ENCODE assay signal across 8 cellular contexts in the genomic region with DNA sequence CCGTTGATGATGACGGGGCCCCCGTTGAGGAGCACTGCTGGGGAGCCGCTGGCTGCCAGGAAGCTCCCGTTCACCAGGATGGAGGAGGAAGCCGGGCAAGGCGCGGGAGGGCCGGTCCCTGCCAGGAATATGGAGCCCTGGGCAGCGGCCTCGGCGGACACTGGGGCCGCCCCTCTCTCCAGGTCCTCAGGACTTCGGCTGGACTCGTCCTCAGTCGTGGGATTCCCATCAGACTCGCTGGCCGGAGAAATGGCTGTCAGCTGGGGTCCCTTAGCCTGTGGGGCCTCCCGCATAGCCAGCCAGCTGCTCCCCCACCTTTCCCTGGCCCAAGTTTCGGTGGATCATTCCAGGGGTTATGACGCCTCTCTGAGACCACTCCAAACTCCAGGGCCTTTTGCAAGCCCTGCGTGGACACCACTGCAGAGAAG. TPM values are rescaled to one million over a fixed set of nuclear protein-coding genes. Genes with fewer than 3 reads are reported as not detected.
DNase-seq lines count a peak whose midpoint lies in the region; ATAC-seq and TF ChIP-seq lines count a peak whose summit lies in the region.

No MANE protein-coding gene starts in this region.

- H3K36me3 ChIP-seq in HEK293 (ENCODE audit: control insufficient read depth in 2 of 2, insufficient read depth in 1 of 2, low read length in 2 of 2) (peaks cover 0 to 7% of the 10 kb centered on the region in 2 experiments; a peak in 2 of 3 replicates), breast epithelium (no peaks in the 10 kb centered on the region)

- H3K27me3 ChIP-seq in breast epithelium = no peaks in the 10 kb centered on the region

- no peak overlapping the region for H3K27ac Mint-ChIP-seq in stimulated activated naive CD8-positive, alpha-beta T cell treated with anti-CD3 and anti-CD28 coated beads, Interleukin-15, amount 100 ng/mL, for 72 hours

- H3K4me3 Mint-ChIP-seq in stimulated activated naive CD8-positive, alpha-beta T cell treated with anti-CD3 and anti-CD28 coated beads, Interleukin-15, amount 100 ng/mL, for 72 hours = peak overlapping the region; percentile 47 to 84

- peaks cover 33% of the 10 kb centered on the region for H3K4me1 Mint-ChIP-seq in stimulated activated naive CD8-positive, alpha-beta T cell treated with anti-CD3 and anti-CD28 coated beads, Interleukin-15, amount 100 ng/mL, for 72 hours

- H3K4me3 ChIP-seq in HEK293 (ENCODE audit: low read depth, low read length) (peak overlapping the region; percentile 70), breast epithelium (peak overlapping the region; percentile 78 to 94 (median 83))

- no peaks in the 10 kb centered on the region for H3K9me3 Mint-ChIP-seq in stimulated activated naive CD8-positive, alpha-beta T cell treated with anti-CD3 and anti-CD28 coated beads, Interleukin-15, amount 100 ng/mL, for 72 hours

- no peak for TF ChIP-seq CTCF in HEK293 (tag by site-specific recombination; IDR thresholded peaks at IDR 0.05)
- no peak for TF ChIP-seq CTCF in breast epithelium (IDR thresholded peaks at IDR 0.05)
- no peak for TF ChIP-seq CTCF in GM10248 (IDR thresholded peaks at IDR 0.05; ENCODE audit: control extremely low read depth, extremely low read depth, low read depth, missing control alignments)

- no peak for DNase-seq in breast epithelium (ENCODE audit: low spot score in 2 of 2)
- DNase-seq in iris pigment epithelial cell (ENCODE audit: low read depth) = peak; percentile 33
- no peak for DNase-seq in stimulated activated naive CD8-positive, alpha-beta T cell treated with anti-CD3 and anti-CD28 coated beads, Interleukin-15, amount 100 ng/mL, for 72 hours
- DNase-seq in GM10248 (ENCODE audit: extremely low spot score) = no peak
- DNase-seq in GOT3 (lab: John Stamatoyannopoulos, UW) = no peak
- DNase-seq in mesenteric fat pad (ENCODE audit: low spot score) = no peak
- DNase-seq in NCI-H526 treated with DMSO at 0.1 percent for 48 hours (lab: John Stamatoyannopoulos, UW) = no peak

- CTCF ChIA-PET in HEK293 (lab: Yijun Ruan, JAX) (interaction anchor here (0.7 to 2.8 kb wide), 5 partner anchors 37 to 96 kb away, joined by 3 to 37 read pairs (median 6); partner anchors contain the start of genes QPCTL and SNRPD2), GM10248 (lab: Yijun Ruan, JAX) (interaction anchor here (5.0 to 5.8 kb wide), 2 partner anchors 13 to 14 kb away, joined by 30 to 63 read pairs; partner anchors contain the start of gene DMPK)

- intact Hi-C loops in breast epithelium (cut with DNase I; ENCODE audit: low total_unique reads) = no loop called here

- H3K27me3 Mint-ChIP-seq in stimulated activated naive CD8-positive, alpha-beta T cell treated with anti-CD3 and anti-CD28 coated beads, Interleukin-15, amount 100 ng/mL, for 72 hours = peaks cover 77% of the 10 kb centered on the region

- no peak for TF ChIP-seq POLR2A in breast epithelium (IDR thresholded peaks at IDR 0.05)

- peak overlapping the region; percentile 98 for H3K27ac ChIP-seq in HEK293 (ENCODE audit: extremely low read depth, low read depth, low read length)
- H3K27ac ChIP-seq in breast epithelium = peak overlapping the region; percentile 90 to 98

- POLR2A ChIA-PET in HEK293 (lab: Yijun Ruan, JAX) = interaction anchor here (0.6 to 7.2 kb wide), 11 partner anchors 10 to 78 kb away, joined by 3 to 133 read pairs (median 10); partner anchors contain the start of genes FBXO46, QPCTL and SNRPD2
- POLR2A ChIA-PET in GM10248 (lab: Yijun Ruan, JAX) = no interaction called here

- H3K4me1 ChIP-seq in HEK293 (ENCODE audit: control insufficient read depth, insufficient read depth, low read length) (peaks cover 25% of the 10 kb centered on the region), breast epithelium (peaks cover 6 to 14% of the 10 kb centered on the region in 2 donors)

- no peak for ATAC-seq in stimulated activated naive CD8-positive, alpha-beta T cell treated with anti-CD3 and anti-CD28 coated beads, Interleukin-15, amount 100 ng/mL, for 72 hours

- H3K9me3 ChIP-seq in HEK293 (ENCODE audit: control insufficient read depth, insufficient read depth, low read depth, low read length) = no peaks in the 10 kb centered on the region
- H3K9me3 ChIP-seq in breast epithelium = no peaks in the 10 kb centered on the region

TF ChIP-seq in HEK293, 187 proteins besides CTCF, POLR2A, EP300 and RAD21:
- TF ChIP-seq ZNF843 (tag by site-specific recombination; IDR thresholded peaks at IDR 0.05) (no peak), GLIS1 (tag by site-specific recombination; IDR thresholded peaks at IDR 0.05) (peak; percentile 6; the same call in 1 of the 2 replicates), ZNF48 (tag by site-specific recombination; IDR thresholded peaks at IDR 0.05) (no peak), ZNF18 (tag by site-specific recombination; IDR thresholded peaks at IDR 0.05) (no peak), ZNF10 (tag by site-specific recombination; IDR thresholded peaks at IDR 0.05) (no peak), ZNF596 (tag by site-specific recombination; IDR thresholded peaks at IDR 0.05) (no peak)
- TF ChIP-seq, protein P1, sequence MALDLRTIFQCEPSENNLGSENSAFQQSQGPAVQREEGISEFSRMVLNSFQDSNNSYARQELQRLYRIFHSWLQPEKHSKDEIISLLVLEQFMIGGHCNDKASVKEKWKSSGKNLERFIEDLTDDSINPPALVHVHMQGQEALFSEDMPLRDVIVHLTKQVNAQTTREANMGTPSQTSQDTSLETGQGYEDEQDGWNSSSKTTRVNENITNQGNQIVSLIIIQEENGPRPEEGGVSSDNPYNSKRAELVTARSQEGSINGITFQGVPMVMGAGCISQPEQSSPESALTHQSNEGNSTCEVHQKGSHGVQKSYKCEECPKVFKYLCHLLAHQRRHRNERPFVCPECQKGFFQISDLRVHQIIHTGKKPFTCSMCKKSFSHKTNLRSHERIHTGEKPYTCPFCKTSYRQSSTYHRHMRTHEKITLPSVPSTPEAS (tag by site-specific recombination; IDR thresholded peaks at IDR 0.05) = no peak
- TF ChIP-seq, protein P2, sequence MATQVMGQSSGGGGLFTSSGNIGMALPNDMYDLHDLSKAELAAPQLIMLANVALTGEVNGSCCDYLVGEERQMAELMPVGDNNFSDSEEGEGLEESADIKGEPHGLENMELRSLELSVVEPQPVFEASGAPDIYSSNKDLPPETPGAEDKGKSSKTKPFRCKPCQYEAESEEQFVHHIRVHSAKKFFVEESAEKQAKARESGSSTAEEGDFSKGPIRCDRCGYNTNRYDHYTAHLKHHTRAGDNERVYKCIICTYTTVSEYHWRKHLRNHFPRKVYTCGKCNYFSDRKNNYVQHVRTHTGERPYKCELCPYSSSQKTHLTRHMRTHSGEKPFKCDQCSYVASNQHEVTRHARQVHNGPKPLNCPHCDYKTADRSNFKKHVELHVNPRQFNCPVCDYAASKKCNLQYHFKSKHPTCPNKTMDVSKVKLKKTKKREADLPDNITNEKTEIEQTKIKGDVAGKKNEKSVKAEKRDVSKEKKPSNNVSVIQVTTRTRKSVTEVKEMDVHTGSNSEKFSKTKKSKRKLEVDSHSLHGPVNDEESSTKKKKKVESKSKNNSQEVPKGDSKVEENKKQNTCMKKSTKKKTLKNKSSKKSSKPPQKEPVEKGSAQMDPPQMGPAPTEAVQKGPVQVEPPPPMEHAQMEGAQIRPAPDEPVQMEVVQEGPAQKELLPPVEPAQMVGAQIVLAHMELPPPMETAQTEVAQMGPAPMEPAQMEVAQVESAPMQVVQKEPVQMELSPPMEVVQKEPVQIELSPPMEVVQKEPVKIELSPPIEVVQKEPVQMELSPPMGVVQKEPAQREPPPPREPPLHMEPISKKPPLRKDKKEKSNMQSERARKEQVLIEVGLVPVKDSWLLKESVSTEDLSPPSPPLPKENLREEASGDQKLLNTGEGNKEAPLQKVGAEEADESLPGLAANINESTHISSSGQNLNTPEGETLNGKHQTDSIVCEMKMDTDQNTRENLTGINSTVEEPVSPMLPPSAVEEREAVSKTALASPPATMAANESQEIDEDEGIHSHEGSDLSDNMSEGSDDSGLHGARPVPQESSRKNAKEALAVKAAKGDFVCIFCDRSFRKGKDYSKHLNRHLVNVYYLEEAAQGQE (tag by site-specific recombination; IDR thresholded peaks at IDR 0.05) = no peak

RNA-seq across cellular contexts. Expression of gene SIX5, which starts 2.1 kb away (rescaled TPM):
- total RNA-seq in breast epithelium (10 to 100 TPM in 2 of 3 donors, 1 to 10 TPM in 1; 8.6 to 11.8 (median 11.8) TPM), mesenteric fat pad (18.0 TPM)

RNA-seq across cellular contexts. Expression of gene DMPK, which starts 15.4 kb away (rescaled TPM):
- total RNA-seq in breast epithelium (10 to 100 TPM; 16.0 to 25.6 (median 24.5) TPM), mesenteric fat pad (37.5 TPM)

RNA-seq across cellular contexts. Expression of gene DMWD, which starts 25.7 kb away (rescaled TPM):
- total RNA-seq in breast epithelium (10 to 100 TPM; 24.2 to 31.1 (median 29.3) TPM), mesenteric fat pad (57.2 TPM)

RNA-seq across cellular contexts. Expression of gene MEIOSIN, which starts 33.7 kb away (rescaled TPM):
- total RNA-seq in breast epithelium (not detected), mesenteric fat pad (not detected)

RNA-seq across cellular contexts. Expression of gene FBXO46, which starts 36.2 kb away (rescaled TPM):
- total RNA-seq in breast epithelium (10 to 100 TPM in 2 of 3 donors, 1 to 10 TPM in 1; 8.0 to 15.1 (median 13.8) TPM), mesenteric fat pad (12.8 TPM)
